9 cellular contexts compared by ENCODE assay signal in genomic region chr17:29585080-29585751, GRCh38. TPM values are rescaled to one million over a fixed set of nuclear protein-coding genes. Genes with fewer than 3 reads are reported as not detected.
DNase-seq lines count a peak whose midpoint lies in the region; ATAC-seq and TF ChIP-seq lines count a peak whose summit lies in the region.
"Had no signal": no experiment of that assay in that cellular context is flagged by ENCODE, and none has a peak within 500 bp of the region (broad histone marks: within the 10 kb centered on the region; RNA-seq: fewer than 3 reads in every experiment).

No MANE protein-coding gene starts in this region.

- H4K20me1 ChIP-seq in IMR-90 (ENCODE audit: insufficient read depth, low read length): peaks cover 62% of the 10 kb centered on the region

- no peak overlapping the region for H3K9ac ChIP-seq in IMR-90 (ENCODE audit: low read depth, low read length)

- H3K4me3 ChIP-seq in AG04449 (ENCODE audit: low read depth, low read length) (no peak overlapping the region), IMR-90 (ENCODE audit: insufficient read depth, low read depth, low read length) (no peak overlapping the region)

- H3K9me3 Mint-ChIP-seq in mesothelial cell of epicardium: no peaks in the 10 kb centered on the region

- DNase-seq in AG04449 (ENCODE audit: low read depth, low spot score): no peak
- no peak for DNase-seq in IMR-90
- DNase-seq in lung microvascular endothelial cell (ENCODE audit: low read depth in 2 of 2): peak; percentile 74 to 86
- DNase-seq in mesothelial cell of epicardium (ENCODE audit: low spot score in 2 of 2, unreplicated experiment in 2 of 2): no peak
- DNase-seq in NCI-H1417 treated with DMSO at 0.1 percent for 48 hours (lab: John Stamatoyannopoulos, UW): no peak
- no peak for DNase-seq in effector CD4-positive, alpha-beta T cell
- DNase-seq: GDM1 had no signal

- H3K4ac ChIP-seq in IMR-90 (ENCODE audit: low read depth, low read length): no peak overlapping the region; the same call in 1 of the 2 replicates

- H3K9me3 ChIP-seq in IMR-90 (ENCODE audit: control insufficient read depth, insufficient read depth, low read length): no peaks in the 10 kb centered on the region

- H3K27me3 ChIP-seq in IMR-90 (ENCODE audit: control insufficient read depth, insufficient read depth, low read length): no peaks in the 10 kb centered on the region

- TF ChIP-seq POLR2A in IMR-90 (IDR thresholded peaks at IDR 0.05; ENCODE audit: low read depth, low read length): no peak

- peak overlapping the region; percentile 2; the same call in 1 of the 2 replicates for H3K14ac ChIP-seq in IMR-90 (replicated peaks; ENCODE audit: low read depth, low read length)

- H3K4me3 Mint-ChIP-seq in mesothelial cell of epicardium: no peak overlapping the region

- 87% methylated on average over 3 of the region's 8 CpGs; no CpG with 5 or more reads in 1 of the 2 experiments for WGBS in IMR-90 (ENCODE audit: extremely low coverage in 2 of 2, insufficient read length in 1 of 2), 2 experiments

- peak overlapping the region; percentile 41 for H2AFZ ChIP-seq in IMR-90 (replicated peaks; ENCODE audit: low read length, poor library complexity)

- peaks cover 38 to 85% of the 10 kb centered on the region in 2 experiments for H3K79me1 ChIP-seq in IMR-90 (ENCODE audit: low read depth in 1 of 2, low read length in 2 of 2)

- H3K4me1 Mint-ChIP-seq in mesothelial cell of epicardium: peaks cover 26% of the 10 kb centered on the region

- POLR2A ChIA-PET in AG04449 (lab: Yijun Ruan, JAX) (no interaction called here), IMR-90 (lab: Charles Lee; ENCODE audit: unreplicated experiment) (no interaction called here)

- H3K27ac ChIP-seq in IMR-90 (ENCODE audit: insufficient read depth, low read length) (no peak overlapping the region), angular gyrus (ENCODE audit: low read depth, low read length) (peak overlapping the region; percentile 95)

- intact Hi-C loops in IMR-90 (cut with micrococcal nuclease): no loop called here

- peak overlapping the region; percentile 10; the same call in 1 of the 2 replicates for H3K23ac ChIP-seq in IMR-90 (ENCODE audit: low read depth, low read length)

- ATAC-seq in IMR-90 (ENCODE audit: low read depth) (no peak), GM19455 (IDR thresholded peaks at IDR 0.05; ENCODE audit: unreplicated experiment) (no peak)

- peaks cover 26% of the 10 kb centered on the region for H3K9me1 ChIP-seq in IMR-90 (ENCODE audit: insufficient read depth, low read length)

- H3K18ac ChIP-seq in IMR-90 (ENCODE audit: low read depth, low read length): no peak overlapping the region

- H2BK15ac ChIP-seq in IMR-90 (ENCODE audit: low read depth, low read length): no peak overlapping the region

- no peak overlapping the region for H4K5ac ChIP-seq in IMR-90 (ENCODE audit: low read depth, low read length)

- in situ Hi-C loops in IMR-90 (cut with MboI; ENCODE audit: low sequenced_read_pairs): no loop called here

- peak overlapping the region; percentile 68 for H2AK9ac ChIP-seq in IMR-90 (replicated peaks; ENCODE audit: low read depth, low read length, poor library complexity)

- H3K27me3 Mint-ChIP-seq in mesothelial cell of epicardium (ENCODE audit: low read depth): no peaks in the 10 kb centered on the region

- peaks cover 10% of the 10 kb centered on the region for H3K36me3 Mint-ChIP-seq in mesothelial cell of epicardium

- peak overlapping the region; percentile 39; the same call in 1 of the 2 replicates for H4K91ac ChIP-seq in IMR-90 (ENCODE audit: insufficient read depth, low read depth, low read length)

- TF ChIP-seq CTCF in AG04449 (IDR thresholded peaks at IDR 0.05; ENCODE audit: insufficient read depth, low read length, missing control alignments) (peak; percentile 16), IMR-90 (conservative IDR thresholded peaks at IDR 0.05; ENCODE audit: low read depth, low read length) (peak; percentile 26; the same call in 1 of the 2 replicates), mesothelial cell of epicardium (IDR thresholded peaks at IDR 0.05; ENCODE audit: unreplicated experiment) (no peak)

- H2BK5ac ChIP-seq in IMR-90 (ENCODE audit: low read depth, low read length, poor library complexity, severe bottlenecking): no peak overlapping the region

- peaks cover 24% of the 10 kb centered on the region for H3K36me3 ChIP-seq in IMR-90 (ENCODE audit: control insufficient read depth, insufficient read depth, low read length)

- H4K8ac ChIP-seq in IMR-90 (ENCODE audit: low read depth in 2 of 2, low read length in 2 of 2): no peak overlapping the region

- H3K4me2 ChIP-seq in IMR-90 (ENCODE audit: low read depth, low read length): no peak overlapping the region

- no peak overlapping the region for H2BK20ac ChIP-seq in IMR-90 (ENCODE audit: low read depth, low read length)

- H3K27ac Mint-ChIP-seq in mesothelial cell of epicardium: no peak overlapping the region

- TF ChIP-seq RAD21 in IMR-90 (IDR thresholded peaks at IDR 0.05; ENCODE audit: low read length): no peak

- H2AK5ac ChIP-seq in IMR-90 (ENCODE audit: low read depth, low read length): peak overlapping the region; percentile 30

- CTCF ChIA-PET in AG04449 (lab: Yijun Ruan, JAX) (interaction anchor here (1.1 to 20.8 kb wide), 4 partner anchors 14 to 215 kb away, joined by 4 to 210 read pairs (median 83); partner anchors contain the start of genes ABHD15 and TP53I13), IMR-90 (lab: Yijun Ruan, JAX) (no interaction called here)

- H2BK120ac ChIP-seq in IMR-90 (ENCODE audit: low read depth, low read length): no peak overlapping the region

- H3K4me1 ChIP-seq in IMR-90 (ENCODE audit: control insufficient read depth, insufficient read depth, low read length): peaks cover 26% of the 10 kb centered on the region

- BruUV-seq in IMR-90 (replicated peaks; lab: Mats Ljungman, UMichigan): no TSS peak

- dilution Hi-C loops in IMR-90 (cut with HindIII; ENCODE audit: low sequenced_read_pairs, unreplicated experiment): no loop called here

- no peak overlapping the region for H3K56ac ChIP-seq in IMR-90 (ENCODE audit: extremely low read depth, insufficient read depth, low read length)

TF ChIP-seq in IMR-90, 13 proteins besides CTCF, POLR2A, EP300 and RAD21 (continues in another document):
- no peak for TF ChIP-seq USF2 (IDR thresholded peaks at IDR 0.05; ENCODE audit: low read depth, low read length)
- no peak for TF ChIP-seq MXI1 (IDR thresholded peaks at IDR 0.05; ENCODE audit: borderline replicate concordance, low read depth, low read length)
- no peak for TF ChIP-seq ELK1 (IDR thresholded peaks at IDR 0.05; ENCODE audit: borderline replicate concordance, low read depth, low read length)
- TF ChIP-seq CEBPB (IDR thresholded peaks at IDR 0.05; ENCODE audit: low read depth, low read length): no peak
- TF ChIP-seq MAFK (IDR thresholded peaks at IDR 0.05; ENCODE audit: low read depth, low read length): no peak
- TF ChIP-seq NFE2L2 (IDR thresholded peaks at IDR 0.05; ENCODE audit: low read depth, low read length): no peak
- TF ChIP-seq CHD1 (IDR thresholded peaks at IDR 0.05; ENCODE audit: low read depth, low read length): no peak

RNA-seq across cellular contexts. Expression of gene GIT1, which starts 4.2 kb away (rescaled TPM):
- total RNA-seq in IMR-90 (2012; rRNA removed): 13.3 and 14.2 TPM in 2 replicates
- 34.2 and 37.1 TPM in 2 replicates for polyA plus RNA-seq in IMR-90 (2012; rRNA removed)
- polyA plus RNA-seq in IMR-90 (2012; cell fraction: cytosol; rRNA removed): 25.3 and 30.3 TPM in 2 replicates
- 57.7 and 127 TPM in 2 replicates for polyA plus RNA-seq in IMR-90 (2012; cell fraction: nucleus; rRNA removed; ENCODE audit: low replicate concordance)
- 25.1 and 35.7 TPM in 2 replicates for total RNA-seq in lung microvascular endothelial cell
- total RNA-seq in mesothelial cell of epicardium: 99.0 to 110 TPM (median 108 TPM) in 3 replicates

RNA-seq across cellular contexts. Expression of gene ANKRD13B, which starts 7.7 kb away (rescaled TPM):
- 0.90 and 1.1 TPM in 2 replicates for total RNA-seq in IMR-90 (2012; rRNA removed)
- 4.0 and 5.2 TPM in 2 replicates for polyA plus RNA-seq in IMR-90 (2012; rRNA removed)
- polyA plus RNA-seq in IMR-90 (2012; cell fraction: cytosol; rRNA removed): 1.9 and 4.4 TPM in 2 replicates
- 27.5 and 68.3 TPM in 2 replicates for polyA plus RNA-seq in IMR-90 (2012; cell fraction: nucleus; rRNA removed; ENCODE audit: low replicate concordance)
- 3.1 and 4.8 TPM in 2 replicates for total RNA-seq in lung microvascular endothelial cell
- total RNA-seq in mesothelial cell of epicardium: 51.7 to 52.7 TPM (median 52.6 TPM) in 3 replicates

RNA-seq across cellular contexts. Expression of gene TP53I13, which starts 16.7 kb away (rescaled TPM):
- total RNA-seq in IMR-90 (2012; rRNA removed): 18.3 and 22.0 TPM in 2 replicates
- 48.3 and 53.1 TPM in 2 replicates for polyA plus RNA-seq in IMR-90 (2012; rRNA removed)
- polyA plus RNA-seq in IMR-90 (2012; cell fraction: cytosol; rRNA removed): 41.4 and 69.6 TPM in 2 replicates
- 126 and 323 TPM in 2 replicates for polyA plus RNA-seq in IMR-90 (2012; cell fraction: nucleus; rRNA removed; ENCODE audit: low replicate concordance)
- total RNA-seq in lung microvascular endothelial cell: 17.7 and 29.2 TPM in 2 replicates
- total RNA-seq in mesothelial cell of epicardium: 29.9 to 31.2 TPM (median 30.2 TPM) in 3 replicates

RNA-seq across cellular contexts. Expression of gene ABHD15, which starts 18.4 kb away (rescaled TPM):
- total RNA-seq in IMR-90 (2012; rRNA removed) (3.1 and 3.2 TPM in 2 replicates), lung microvascular endothelial cell (3.7 and 4.2 TPM in 2 replicates), mesothelial cell of epicardium (5.2 to 6.1 TPM (median 5.7 TPM) in 3 replicates)
- polyA plus RNA-seq in IMR-90 (2012; rRNA removed): 4.5 and 4.6 TPM in 2 replicates
- 3.3 and 4.4 TPM in 2 replicates for polyA plus RNA-seq in IMR-90 (2012; cell fraction: cytosol; rRNA removed)
- 3.2 and 4.0 TPM in 2 replicates for polyA plus RNA-seq in IMR-90 (2012; cell fraction: nucleus; rRNA removed; ENCODE audit: low replicate concordance)

RNA-seq across cellular contexts. Expression of gene CORO6, which starts 37.5 kb away (rescaled TPM):
- total RNA-seq in IMR-90 (2012; rRNA removed): 2.8 and 3.4 TPM in 2 replicates
- polyA plus RNA-seq in IMR-90 (2012; rRNA removed): 7.6 and 7.8 TPM in 2 replicates
- 1.4 and 2.8 TPM in 2 replicates for polyA plus RNA-seq in IMR-90 (2012; cell fraction: cytosol; rRNA removed)
- polyA plus RNA-seq in IMR-90 (2012; cell fraction: nucleus; rRNA removed; ENCODE audit: low replicate concordance): 139 and 203 TPM in 2 replicates
- total RNA-seq in lung microvascular endothelial cell: 0.40 and 0.87 TPM in 2 replicates
- total RNA-seq in mesothelial cell of epicardium: 3.4 to 3.8 TPM (median 3.4 TPM) in 3 replicates

Comparison
In these comparisons a context has a peak if more than half of its experiments do, and no peak if none do; other contexts are left out.
1. DNase-seq: peak in lung microvascular endothelial cell (2 of 2); none in AG04449 (single experiment), IMR-90 (single experiment), mesothelial cell of epicardium (0 of 2), NCI-H1417 treated with DMSO at 0.1 percent for 48 hours (single experiment) and effector CD4-positive, alpha-beta T cell (single experiment).